Comparison of ENCODE assay signal across 17 cellular contexts in genomic region chr11:114413958-114414357, GRCh38. TPM values are rescaled to one million over a fixed set of nuclear protein-coding genes. Genes with fewer than 3 reads are reported as not detected.
A peak's percentile ranks its signal among the peaks of the same experiment; 100 is the strongest.
DNase-seq lines count a peak whose midpoint lies in the region; ATAC-seq and TF ChIP-seq lines count a peak whose summit lies in the region.
"Had no signal": no experiment of that assay in that cellular context is flagged by ENCODE, and none has a peak within 500 bp of the region (broad histone marks: within the 10 kb centered on the region; RNA-seq: fewer than 3 reads in every experiment).

No MANE protein-coding gene starts in this region.

- H3K36me3 ChIP-seq in HUES64 (ENCODE audit: insufficient read depth, low read length): peaks cover 38% of the 10 kb centered on the region

- no peak overlapping the region for H3K4me3 Mint-ChIP-seq in activated T-cell treated with anti-CD3 and anti-CD28 coated beads, Interleukin-2, amount 50 U/mL, for 72 hours
- H3K4me3 Mint-ChIP-seq in glutamatergic neuron (ENCODE audit: unreplicated experiment): no peak overlapping the region
- H3K4me3 Mint-ChIP-seq: CD4-positive, CD25-positive, alpha-beta regulatory T cell; IgD-negative memory B cell had no signal

- no peak for DNase-seq in activated T-cell treated with anti-CD3 and anti-CD28 coated beads, Interleukin-2, amount 50 U/mL, for 72 hours
- DNase-seq in activated T-cell treated with anti-CD3 and anti-CD28 coated beads, Interleukin-2, amount 50 U/mL, for 48 hours: no peak
- no peak for DNase-seq in glutamatergic neuron
- DNase-seq in HPDE6-E6E7 (ENCODE audit: extremely low spot score): no peak
- no peak for DNase-seq in GM19240 (ENCODE audit: insufficient read length, low spot score)
- no peak for DNase-seq in inferior parietal cortex (ENCODE audit: extremely low spot score)
- DNase-seq in islet precursor cell: no peak
- DNase-seq: 8988T; AML-193; CD4-positive, CD25-positive, alpha-beta regulatory T cell; DMS53; GM23248; HCEC 1CT had no signal

- no peaks in the 10 kb centered on the region for H3K9me3 Mint-ChIP-seq in activated T-cell treated with anti-CD3 and anti-CD28 coated beads, Interleukin-2, amount 50 U/mL, for 72 hours
- no peaks in the 10 kb centered on the region for H3K9me3 Mint-ChIP-seq in glutamatergic neuron (ENCODE audit: unreplicated experiment)
- H3K9me3 Mint-ChIP-seq: CD4-positive, CD25-positive, alpha-beta regulatory T cell; IgD-negative memory B cell had no signal

- H3K27ac Mint-ChIP-seq in activated T-cell treated with anti-CD3 and anti-CD28 coated beads, Interleukin-2, amount 50 U/mL, for 72 hours: peak overlapping the region; percentile 81
- peak overlapping the region; percentile 10 for H3K27ac Mint-ChIP-seq in glutamatergic neuron (ENCODE audit: unreplicated experiment)
- H3K27ac Mint-ChIP-seq: CD4-positive, CD25-positive, alpha-beta regulatory T cell; IgD-negative memory B cell had no signal

- no peak overlapping the region for H3K4me3 ChIP-seq in HUES64 (ENCODE audit: low read length)
- H3K4me3 ChIP-seq: BLaER1, GM23248 had no signal

- no peaks in the 10 kb centered on the region for H3K4me1 Mint-ChIP-seq in activated T-cell treated with anti-CD3 and anti-CD28 coated beads, Interleukin-2, amount 50 U/mL, for 72 hours (ENCODE audit: low read depth)
- H3K4me1 Mint-ChIP-seq in glutamatergic neuron (ENCODE audit: low read depth, unreplicated experiment): no peaks in the 10 kb centered on the region

- peaks cover 11% of the 10 kb centered on the region; the same call in 1 of the 2 replicates for H3K4me1 ChIP-seq in HUES64 (ENCODE audit: insufficient read depth, low read length)

- no peaks in the 10 kb centered on the region for H3K9me3 ChIP-seq in HUES64 (ENCODE audit: insufficient read depth, low read depth, low read length)
- H3K9me3 ChIP-seq: BLaER1 had no signal

- no peak for TF ChIP-seq CTCF in glutamatergic neuron (IDR thresholded peaks at IDR 0.05; ENCODE audit: partially characterized antibody, unreplicated experiment)

- WGBS in HUES64: 79% methylated on average over 10 of the region's 10 CpGs

- H3K27me3 ChIP-seq in HUES64 (ENCODE audit: insufficient read depth, low read length): no peaks in the 10 kb centered on the region
- H3K27me3 ChIP-seq: BLaER1 had no signal

- no peaks in the 10 kb centered on the region for H3K27me3 Mint-ChIP-seq in activated T-cell treated with anti-CD3 and anti-CD28 coated beads, Interleukin-2, amount 50 U/mL, for 72 hours (ENCODE audit: low read depth)
- H3K27me3 Mint-ChIP-seq in glutamatergic neuron (ENCODE audit: unreplicated experiment): no peaks in the 10 kb centered on the region
- H3K27me3 Mint-ChIP-seq: CD4-positive, CD25-positive, alpha-beta regulatory T cell; IgD-negative memory B cell had no signal

- H3K9ac ChIP-seq in HUES64 (ENCODE audit: low read depth, low read length): no peak overlapping the region
- H3K9ac ChIP-seq: BLaER1, GM23248 had no signal

- H3K27ac ChIP-seq in HUES64 (ENCODE audit: low read depth, low read length): 0 out of 2 replicates have a peak overlapping the region, but pooled peaks have one; percentile 38
- H3K27ac ChIP-seq: BLaER1, GM23248, HL-60 had no signal

- no peak for ATAC-seq in activated T-cell treated with anti-CD3 and anti-CD28 coated beads, Interleukin-2, amount 50 U/mL, for 72 hours (replicated peaks in 1 of 2)

- H3K36me3 Mint-ChIP-seq in activated T-cell treated with anti-CD3 and anti-CD28 coated beads, Interleukin-2, amount 50 U/mL, for 72 hours (ENCODE audit: insufficient read depth in 2 of 2): peaks cover 6 to 13% of the 10 kb centered on the region in 2 donors
- H3K36me3 Mint-ChIP-seq in glutamatergic neuron (ENCODE audit: unreplicated experiment): no peaks in the 10 kb centered on the region

RNA-seq across cellular contexts. Expression of gene RBM7, which starts 13.5 kb away (rescaled TPM):
- total RNA-seq in activated T-cell treated with anti-CD3 and anti-CD28 coated beads, Interleukin-2, amount 50 U/mL, for 72 hours: 10 to 100 TPM; 40.7 to 52.0 TPM
- 43.4 TPM for polyA plus RNA-seq in HUES64 (2013, experiment 1 of 2)
- 43.6 TPM for polyA plus RNA-seq in HUES64 (2013, experiment 2 of 2)
- 37.3 TPM for total RNA-seq in glutamatergic neuron (ENCODE audit: unreplicated experiment)

RNA-seq across cellular contexts. Expression of gene C11orf71, which starts 13.6 kb away (rescaled TPM):
- total RNA-seq in activated T-cell treated with anti-CD3 and anti-CD28 coated beads, Interleukin-2, amount 50 U/mL, for 72 hours: 1 to 10 TPM; 5.9 to 7.1 TPM
- 3.4 TPM for polyA plus RNA-seq in HUES64 (2013, experiment 1 of 2)
- 4.2 TPM for polyA plus RNA-seq in HUES64 (2013, experiment 2 of 2)
- 10.6 TPM for total RNA-seq in glutamatergic neuron (ENCODE audit: unreplicated experiment)

RNA-seq across cellular contexts. Expression of gene REXO2, which starts 25.3 kb away (rescaled TPM):
- 10 to 100 TPM; 60.6 to 61.2 TPM for total RNA-seq in activated T-cell treated with anti-CD3 and anti-CD28 coated beads, Interleukin-2, amount 50 U/mL, for 72 hours
- 119 TPM for polyA plus RNA-seq in HUES64 (2013, experiment 1 of 2)
- 107 TPM for polyA plus RNA-seq in HUES64 (2013, experiment 2 of 2)
- total RNA-seq in glutamatergic neuron (ENCODE audit: unreplicated experiment): 24.5 TPM
